Comparison of ENCODE assay signal across 18 cellular contexts in genomic region chr3:47319952-47320351, GRCh38. TPM values are rescaled to one million over a fixed set of nuclear protein-coding genes. Genes with fewer than 3 reads are reported as not detected.
A peak's percentile ranks its signal among the peaks of the same experiment; 100 is the strongest.
DNase-seq lines count a peak whose midpoint lies in the region; ATAC-seq, FAIRE-seq and TF ChIP-seq lines count a peak whose summit lies in the region.
"Had no signal": no experiment of that assay in that cellular context is flagged by ENCODE, and none has a peak within 500 bp of the region (broad histone marks: within the 10 kb centered on the region; RNA-seq: fewer than 3 reads in every experiment).

No MANE protein-coding gene starts in this region.

- peaks cover 17% of the 10 kb centered on the region for H3K36me3 Mint-ChIP-seq in CD4-positive, CD25-positive, alpha-beta regulatory T cell
- H3K36me3 Mint-ChIP-seq in memory B cell, result peaks cover 21% of the 10 kb centered on the region
- peaks cover 19% of the 10 kb centered on the region for H3K36me3 Mint-ChIP-seq in activated CD4-positive, alpha-beta T cell treated with anti-CD3 and anti-CD28 coated beads for 36 hours (ENCODE audit: low read depth)

- TF ChIP-seq CTCF in IMR-90 (conservative IDR thresholded peaks at IDR 0.05; ENCODE audit: low read depth, low read length), result no peak
- no peak for TF ChIP-seq CTCF in GM12878 (IDR thresholded peaks at IDR 0.05 in 2 of 3, conservative IDR thresholded peaks at IDR 0.05 in 1 of 3; ENCODE audit: control insufficient read depth in 2 of 3, extremely low read depth in 1 of 3, insufficient read depth in 1 of 3, low read depth in 3 of 3, low read length in 3 of 3)

- CTCF ChIA-PET in IMR-90 (lab: Yijun Ruan, JAX) (no interaction called here), GM12878 (lab: Yijun Ruan, JAX) (interaction anchor here (1.0 to 9.2 kb wide), 3 partner anchors 31 to 154 kb away, joined by 3 to 82 read pairs (median 4); partner anchors contain the start of gene SETD2)
- CTCF ChIA-PET in activated CD4-positive, alpha-beta T cell treated with anti-CD3 and anti-CD28 coated beads for 36 hours (lab: Charles Lee), result interaction anchor here (0.6 to 1.2 kb wide), 3 partner anchors 155 to 469 kb away, joined by 3 read pairs; partner anchors contain the start of gene SETD2

- no peak for FAIRE-seq in GM12878 (lab: Jason Lieb, UNC)
- FAIRE-seq: G401.6, H1 had no signal

- RAD21 ChIA-PET in GM12878 (lab: Charles Lee; ENCODE audit: unreplicated experiment), result interaction anchor here (0.9 to 5.0 kb wide), 3 partner anchors 37 to 154 kb away, joined by 3 to 56 read pairs (median 4); partner anchors contain the start of genes KIF9, KLHL18 and SETD2

- peak overlapping the region; percentile 7 for H2BK5ac ChIP-seq in IMR-90 (ENCODE audit: low read depth, low read length, poor library complexity, severe bottlenecking)

- no peak overlapping the region for H2BK120ac ChIP-seq in IMR-90 (ENCODE audit: low read depth, low read length)

- no peak for DNase-seq in CD4-positive, CD25-positive, alpha-beta regulatory T cell
- DNase-seq in IMR-90 (no peak), GM12878 (ENCODE audit: low read depth, low spot score) (no peak), memory B cell (ENCODE audit: low spot score in 2 of 2) (no peak)
- DNase-seq in activated CD4-positive, alpha-beta T cell treated with anti-CD3 and anti-CD28 coated beads for 36 hours, result no peak
- no peak for DNase-seq in stimulated activated CD4-positive, alpha-beta T cell treated with anti-CD3 and anti-CD28 coated beads, Interleukin-15, amount 100 ng/mL, for 24 hours
- DNase-seq: 8988T; C1 segment of cervical spinal cord; Caco-2; CD8-positive, alpha-beta T cell; DMS153; DND-41; GM23248; H7; HCEC 1CT had no signal

- no peak overlapping the region for H3K56ac ChIP-seq in IMR-90 (ENCODE audit: extremely low read depth, insufficient read depth, low read length)

- BruUV-seq in IMR-90 (replicated peaks; lab: Mats Ljungman, UMichigan), result no TSS peak
- BruUV-seq in GM12878 (replicated peaks; lab: Mats Ljungman, UMichigan), result TSS peak; percentile 26

- H3K4me2 ChIP-seq in IMR-90 (ENCODE audit: low read depth, low read length), result no peak overlapping the region
- H3K4me2 ChIP-seq in GM12878 (ENCODE audit: control insufficient read depth, insufficient read depth), result no peak overlapping the region

- no peak for TF ChIP-seq RAD21 in IMR-90 (IDR thresholded peaks at IDR 0.05; ENCODE audit: low read length)
- no peak for TF ChIP-seq RAD21 in GM12878 (IDR thresholded peaks at IDR 0.05; ENCODE audit: insufficient read depth, low read depth, low read length)

- H3K14ac ChIP-seq in IMR-90 (replicated peaks; ENCODE audit: low read depth, low read length), result no peak overlapping the region

- H2BK20ac ChIP-seq in IMR-90 (ENCODE audit: low read depth, low read length), result no peak overlapping the region; the same call in 1 of the 2 replicates

- H3K4me3 ChIP-seq in CD4-positive, CD25-positive, alpha-beta regulatory T cell (ENCODE audit: low read depth, low read length), result no peak overlapping the region
- H3K4me3 ChIP-seq in IMR-90 (ENCODE audit: insufficient read depth, low read depth, low read length) (no peak overlapping the region), GM12878 (no peak overlapping the region)
- H3K4me3 ChIP-seq: GM23248 had no signal

- H4K8ac ChIP-seq in IMR-90 (ENCODE audit: low read depth in 2 of 2, low read length in 2 of 2), result peak overlapping the region in 1 of 2 experiments; percentile 55; a peak in 1 of 4 replicates

- no peak overlapping the region for H2AK9ac ChIP-seq in IMR-90 (replicated peaks; ENCODE audit: low read depth, low read length, poor library complexity)

- H3K79me1 ChIP-seq in IMR-90 (ENCODE audit: low read depth in 1 of 2, low read length in 2 of 2), result peaks cover 17 to 44% of the 10 kb centered on the region in 2 experiments

- H3K9me3 Mint-ChIP-seq in CD4-positive, CD25-positive, alpha-beta regulatory T cell, result peaks cover 0 to under 1% (median 0%) of the 10 kb centered on the region in 7 donors
- no peaks in the 10 kb centered on the region for H3K9me3 Mint-ChIP-seq in memory B cell
- no peaks in the 10 kb centered on the region for H3K9me3 Mint-ChIP-seq in activated CD4-positive, alpha-beta T cell treated with anti-CD3 and anti-CD28 coated beads for 36 hours (ENCODE audit: low read depth)
- H3K9me3 Mint-ChIP-seq: CD8-positive, alpha-beta T cell had no signal

- no peaks in the 10 kb centered on the region for H3K27me3 ChIP-seq in CD4-positive, CD25-positive, alpha-beta regulatory T cell (ENCODE audit: control insufficient read depth, insufficient read depth, low read length)
- H3K27me3 ChIP-seq in IMR-90 (ENCODE audit: control insufficient read depth, insufficient read depth, low read length) (no peaks in the 10 kb centered on the region), GM12878 (replicated peaks in 1 of 2; ENCODE audit: control insufficient read depth in 2 of 2, insufficient read depth in 2 of 2, low read length in 1 of 2) (no peaks in the 10 kb centered on the region)

- ATAC-seq in CD4-positive, CD25-positive, alpha-beta regulatory T cell (ENCODE audit: low read depth in 2 of 2), result no peak
- ATAC-seq in IMR-90 (ENCODE audit: low read depth) (no peak), GM12878 (no peak), memory B cell (ENCODE audit: low read depth) (no peak), GM19035 (IDR thresholded peaks at IDR 0.05; ENCODE audit: unreplicated experiment) (no peak)
- no peak for ATAC-seq in activated CD4-positive, alpha-beta T cell treated with anti-CD3 and anti-CD28 coated beads for 36 hours
- ATAC-seq: CD8-positive, alpha-beta T cell had no signal

- H4K20me1 ChIP-seq in IMR-90 (ENCODE audit: insufficient read depth, low read length) (peaks cover 9% of the 10 kb centered on the region; the same call in 1 of the 2 replicates), GM12878 (ENCODE audit: control insufficient read depth, insufficient read depth) (no peaks in the 10 kb centered on the region)

- in situ Hi-C loops in IMR-90 (cut with MboI; ENCODE audit: low sequenced_read_pairs) (loop anchor here (10.0 kb wide), 1 partner anchor 405 kb away; no protein-coding TSS in a partner anchor), GM12878 (cut with MboI) (no loop called here)

- no peak overlapping the region for H3K23ac ChIP-seq in IMR-90 (ENCODE audit: low read depth, low read length)

- intact Hi-C loops in IMR-90 (cut with micrococcal nuclease), result loop anchor here (5.0 to 10.0 kb wide), 2 partner anchors 225 to 283 kb away; no protein-coding TSS in a partner anchor
- intact Hi-C loops in GM12878 (cut with micrococcal nuclease; ENCODE audit: unreplicated experiment), result loop anchor here (10.0 kb wide), 3 partner anchors 155 to 275 kb away; partner anchors contain the start of gene SETD2
- intact Hi-C loops in activated CD4-positive, alpha-beta T cell treated with anti-CD3 and anti-CD28 coated beads for 36 hours (cut with DNase I, micrococcal nuclease), result loop anchor here (5.0 to 10.0 kb wide), 3 partner anchors 38 to 303 kb away; partner anchors contain the start of genes KIF9 (in 1 of the 2) and KLHL18 (in 1 of the 2)

- H3K27ac ChIP-seq in CD4-positive, CD25-positive, alpha-beta regulatory T cell (ENCODE audit: insufficient read depth, low read length, poor library complexity, severe bottlenecking), result no peak overlapping the region
- peak overlapping the region; percentile 67; the same call in 1 of the 2 replicates for H3K27ac ChIP-seq in IMR-90 (ENCODE audit: insufficient read depth, low read length)
- no peak overlapping the region for H3K27ac ChIP-seq in GM12878 (ENCODE audit: control insufficient read depth, insufficient read depth)
- H3K27ac ChIP-seq: GM23248 had no signal

- no peaks in the 10 kb centered on the region for H3K9me3 ChIP-seq in CD4-positive, CD25-positive, alpha-beta regulatory T cell (ENCODE audit: control insufficient read depth in 2 of 2, low read length in 2 of 2)
- no peaks in the 10 kb centered on the region for H3K9me3 ChIP-seq in IMR-90 (ENCODE audit: control insufficient read depth, insufficient read depth, low read length)
- H3K9me3 ChIP-seq in GM12878 (replicated peaks; ENCODE audit: control insufficient read depth, insufficient read depth, low read length), result no peaks in the 10 kb centered on the region
- H3K9me3 ChIP-seq: Caco-2 had no signal

- peaks cover 43% of the 10 kb centered on the region for H3K36me3 ChIP-seq in CD4-positive, CD25-positive, alpha-beta regulatory T cell (ENCODE audit: control insufficient read depth, insufficient read depth, low read length)
- H3K36me3 ChIP-seq in IMR-90 (ENCODE audit: control insufficient read depth, insufficient read depth, low read length), result peaks cover 13% of the 10 kb centered on the region
- H3K36me3 ChIP-seq in GM12878 (ENCODE audit: control insufficient read depth in 2 of 2, insufficient read depth in 2 of 2, low read length in 1 of 2), result peaks cover 14 to 31% of the 10 kb centered on the region in 2 experiments; a peak in 3 of 4 replicates

- H4K91ac ChIP-seq in IMR-90 (ENCODE audit: insufficient read depth, low read depth, low read length), result no peak overlapping the region; the same call in 1 of the 2 replicates

- SMC1A ChIA-PET in GM12878 (lab: Charles Lee; ENCODE audit: uncharacterized antibody, unreplicated experiment), result interaction anchor here (2.6 to 5.3 kb wide), 3 partner anchors 22 to 154 kb away, joined by 7 to 42 read pairs (median 9); partner anchors contain the start of gene SETD2

- no peak overlapping the region for H3K18ac ChIP-seq in IMR-90 (ENCODE audit: low read depth, low read length)

- TF ChIP-seq POLR2A in IMR-90 (IDR thresholded peaks at IDR 0.05; ENCODE audit: low read depth, low read length), result no peak
- no peak for TF ChIP-seq POLR2A in GM12878 (IDR thresholded peaks at IDR 0.05; ENCODE audit: low read depth, low read length)

- POLR2A ChIA-PET in IMR-90 (lab: Charles Lee; ENCODE audit: unreplicated experiment) (no interaction called here), GM12878 (lab: Charles Lee) (no interaction called here)
- POLR2A ChIA-PET in activated CD4-positive, alpha-beta T cell treated with anti-CD3 and anti-CD28 coated beads for 36 hours (lab: Charles Lee), result no interaction called here

- TF ChIP-seq EP300 in GM12878 (IDR thresholded peaks at IDR 0.05; ENCODE audit: borderline replicate concordance in 1 of 2, control insufficient read depth in 1 of 2, low read depth in 2 of 2, low read length in 2 of 2), result no peak

- no peak overlapping the region for H3K4ac ChIP-seq in IMR-90 (ENCODE audit: low read depth, low read length)

- no CpG with 5 or more reads among the region's 2 CpGs for WGBS in IMR-90 (ENCODE audit: extremely low coverage in 2 of 2, insufficient read length in 1 of 2), 2 experiments
- WGBS in GM12878 (ENCODE audit: insufficient coverage, insufficient replicate concordance, low lambda C conversion rate, missing lambda C conversion rate), result 50% methylated on average over 2 of the region's 2 CpGs

- H3K9me1 ChIP-seq in IMR-90 (ENCODE audit: insufficient read depth, low read length), result peaks cover 19% of the 10 kb centered on the region; the same call in 1 of the 2 replicates

- dilution Hi-C loops in IMR-90 (cut with HindIII; ENCODE audit: low sequenced_read_pairs, unreplicated experiment), result no loop called here

- H2BK15ac ChIP-seq in IMR-90 (ENCODE audit: low read depth, low read length), result no peak overlapping the region

- 0 out of 2 replicates have a peak, but pooled peaks cover 2% of the 10 kb centered on the region for H3K79me2 ChIP-seq in GM12878 (ENCODE audit: control insufficient read depth, insufficient read depth, low read length)

- peak overlapping the region in 2 of 3 donors; percentile 0 to 20 for H3K27ac Mint-ChIP-seq in CD4-positive, CD25-positive, alpha-beta regulatory T cell
- H3K27ac Mint-ChIP-seq in memory B cell, result peak overlapping the region; percentile 72
- no peak overlapping the region for H3K27ac Mint-ChIP-seq in activated CD4-positive, alpha-beta T cell treated with anti-CD3 and anti-CD28 coated beads for 36 hours

- H2AFZ ChIP-seq in IMR-90 (replicated peaks; ENCODE audit: low read length, poor library complexity) (no peak overlapping the region), GM12878 (ENCODE audit: control insufficient read depth, low read depth, low read length) (no peak overlapping the region)
- H2AFZ ChIP-seq: GM23248 had no signal

- H3K4me1 ChIP-seq in CD4-positive, CD25-positive, alpha-beta regulatory T cell (ENCODE audit: control insufficient read depth, insufficient read depth, low read length, poor library complexity, severe bottlenecking), result no peaks in the 10 kb centered on the region
- H3K4me1 ChIP-seq in IMR-90 (ENCODE audit: control insufficient read depth, insufficient read depth, low read length), result peaks cover 23% of the 10 kb centered on the region
- no peaks in the 10 kb centered on the region for H3K4me1 ChIP-seq in GM12878 (ENCODE audit: control insufficient read depth, insufficient read depth, low read length)

- H3K4me3 Mint-ChIP-seq in CD4-positive, CD25-positive, alpha-beta regulatory T cell, result no peak overlapping the region
- H3K4me3 Mint-ChIP-seq in memory B cell, result no peak overlapping the region
- no peak overlapping the region for H3K4me3 Mint-ChIP-seq in activated CD4-positive, alpha-beta T cell treated with anti-CD3 and anti-CD28 coated beads for 36 hours
- H3K4me3 Mint-ChIP-seq: CD8-positive, alpha-beta T cell had no signal

- H3K4me1 Mint-ChIP-seq in CD4-positive, CD25-positive, alpha-beta regulatory T cell, result peaks cover 5 to 10% (median 8%) of the 10 kb centered on the region in 4 donors
- H3K4me1 Mint-ChIP-seq in memory B cell, result peaks cover 10% of the 10 kb centered on the region
- peaks cover under 1% of the 10 kb centered on the region for H3K4me1 Mint-ChIP-seq in activated CD4-positive, alpha-beta T cell treated with anti-CD3 and anti-CD28 coated beads for 36 hours

- no peaks in the 10 kb centered on the region for H3K27me3 Mint-ChIP-seq in CD4-positive, CD25-positive, alpha-beta regulatory T cell
- H3K27me3 Mint-ChIP-seq in memory B cell, result no peaks in the 10 kb centered on the region
- H3K27me3 Mint-ChIP-seq in activated CD4-positive, alpha-beta T cell treated with anti-CD3 and anti-CD28 coated beads for 36 hours, result no peaks in the 10 kb centered on the region

- no peak overlapping the region for H3K9ac ChIP-seq in IMR-90 (ENCODE audit: low read depth, low read length)
- H3K9ac ChIP-seq in GM12878 (ENCODE audit: control insufficient read depth, insufficient read depth, low read length), result no peak overlapping the region
- H3K9ac ChIP-seq: GM23248 had no signal

- H2AK5ac ChIP-seq in IMR-90 (ENCODE audit: low read depth, low read length), result no peak overlapping the region

- no peak overlapping the region for H4K5ac ChIP-seq in IMR-90 (ENCODE audit: low read depth, low read length)

RNA-seq across cellular contexts. Expression of gene KLHL18, which starts 37.2 kb away (rescaled TPM):
- 48.9 TPM for total RNA-seq in CD4-positive, CD25-positive, alpha-beta regulatory T cell
- 10 to 100 TPM; 11.0 to 16.0 (median 14.7) TPM for polyA plus RNA-seq in CD4-positive, CD25-positive, alpha-beta regulatory T cell
- total RNA-seq in IMR-90 (2012; rRNA removed), result 38.9 and 76.2 TPM in 2 replicates
- 29.1 and 40.0 TPM in 2 replicates for polyA plus RNA-seq in IMR-90 (2012; rRNA removed)
- 40.1 and 43.2 TPM in 2 replicates for polyA plus RNA-seq in IMR-90 (2012; cell fraction: cytosol; rRNA removed)
- 33.9 and 40.9 TPM in 2 replicates for polyA plus RNA-seq in IMR-90 (2012; cell fraction: nucleus; rRNA removed; ENCODE audit: low replicate concordance)
- total RNA-seq in GM12878 (2013; cell fraction: nucleolus; rRNA removed), result 47.7 and 66.7 TPM in 2 replicates
- 28.6 and 32.1 TPM in 2 replicates for total RNA-seq in GM12878 (2014; rRNA removed)
- total RNA-seq in GM12878 (2014; rRNA removed; fragmentation: Illumina TruSeq; extraction: Trizol), result 22.7 and 24.0 TPM in 2 replicates
- 51.5 and 56.5 TPM in 2 replicates for total RNA-seq in GM12878 (2021)
- 12.4 TPM for polyA plus RNA-seq in GM12878 (2011; ENCODE audit: low read depth)
- polyA plus RNA-seq in GM12878 (2011; rRNA removed), result 36.7 and 61.5 TPM in 2 replicates
- polyA plus RNA-seq in GM12878 (2011; cell fraction: cytosol; rRNA removed), result 64.6 and 76.1 TPM in 2 replicates
- 39.0 and 50.3 TPM in 2 replicates for polyA plus RNA-seq in GM12878 (2011; cell fraction: nucleus; rRNA removed)
- 26.6 and 31.3 TPM in 2 replicates for polyA plus RNA-seq in GM12878 (2012)
- 20.2 and 28.5 TPM in 2 replicates for polyA plus RNA-seq in GM12878 (2014; fragmentation: Illumina TruSeq; extraction: Trizol)
- 10 to 100 TPM; 65.6 to 69.8 TPM for polyA plus RNA-seq in GM12878 (2014; fragmentation: Nextera tagmentation; extraction: Ambion mirVana)
- 32.6 and 35.6 TPM in 2 replicates for polyA plus RNA-seq in GM12878 (2014; rRNA removed)
- 10 to 100 TPM; 51.8 to 56.6 TPM for polyA plus RNA-seq in GM12878 (2016; fragmentation: Nextera tagmentation; extraction: Ambion mirVana)
- polyA minus RNA-seq in GM12878 (2011; rRNA and poly(A)+ RNA removed), result 49.1 and 54.9 TPM in 2 replicates
- polyA minus RNA-seq in GM12878 (2011; cell fraction: cytosol; rRNA and poly(A)+ RNA removed), result 11.1 and 13.2 TPM in 2 replicates
- polyA minus RNA-seq in GM12878 (2011; cell fraction: nucleus; rRNA and poly(A)+ RNA removed), result 10.8 and 22.6 TPM in 2 replicates
- 10 to 100 TPM; 19.0 to 22.4 TPM for total RNA-seq in activated CD4-positive, alpha-beta T cell treated with anti-CD3 and anti-CD28 coated beads for 36 hours

RNA-seq across cellular contexts. Expression of gene KIF9, which starts 37.4 kb away (rescaled TPM):
- 5.4 TPM for total RNA-seq in CD4-positive, CD25-positive, alpha-beta regulatory T cell
- polyA plus RNA-seq in CD4-positive, CD25-positive, alpha-beta regulatory T cell, result 1 to 10 TPM; 3.7 to 4.6 (median 4.0) TPM
- 1.8 and 3.6 TPM in 2 replicates for total RNA-seq in IMR-90 (2012; rRNA removed)
- 5.0 and 5.7 TPM in 2 replicates for polyA plus RNA-seq in IMR-90 (2012; rRNA removed)
- 4.1 and 4.4 TPM in 2 replicates for polyA plus RNA-seq in IMR-90 (2012; cell fraction: cytosol; rRNA removed)
- polyA plus RNA-seq in IMR-90 (2012; cell fraction: nucleus; rRNA removed; ENCODE audit: low replicate concordance), result 1.9 and 2.4 TPM in 2 replicates
- total RNA-seq in GM12878 (2013; cell fraction: nucleolus; rRNA removed), result 4.6 and 5.2 TPM in 2 replicates
- total RNA-seq in GM12878 (2014; rRNA removed), result 4.6 and 6.8 TPM in 2 replicates
- total RNA-seq in GM12878 (2014; rRNA removed; fragmentation: Illumina TruSeq; extraction: Trizol), result 4.1 and 5.2 TPM in 2 replicates
- 4.6 and 6.3 TPM in 2 replicates for total RNA-seq in GM12878 (2021)
- 2.3 TPM for polyA plus RNA-seq in GM12878 (2011; ENCODE audit: low read depth)
- polyA plus RNA-seq in GM12878 (2011; rRNA removed), result 5.3 and 6.7 TPM in 2 replicates
- 4.0 and 4.5 TPM in 2 replicates for polyA plus RNA-seq in GM12878 (2011; cell fraction: cytosol; rRNA removed)
- polyA plus RNA-seq in GM12878 (2011; cell fraction: nucleus; rRNA removed), result 5.0 and 5.5 TPM in 2 replicates
- polyA plus RNA-seq in GM12878 (2012), result 3.8 and 4.6 TPM in 2 replicates
- 2.7 and 3.0 TPM in 2 replicates for polyA plus RNA-seq in GM12878 (2014; fragmentation: Illumina TruSeq; extraction: Trizol)
- polyA plus RNA-seq in GM12878 (2014; fragmentation: Nextera tagmentation; extraction: Ambion mirVana), result 1 to 10 TPM; 7.6 to 8.0 TPM
- polyA plus RNA-seq in GM12878 (2014; rRNA removed), result 5.4 TPM in 2 replicates
- 10 to 100 TPM in 1 of 2 experiments, 1 to 10 TPM in 1; 8.2 to 10.2 TPM for polyA plus RNA-seq in GM12878 (2016; fragmentation: Nextera tagmentation; extraction: Ambion mirVana)
- polyA minus RNA-seq in GM12878 (2011; rRNA and poly(A)+ RNA removed), result 2.0 and 2.6 TPM in 2 replicates
- polyA minus RNA-seq in GM12878 (2011; cell fraction: cytosol; rRNA and poly(A)+ RNA removed), result 2.3 and 3.5 TPM in 2 replicates
- polyA minus RNA-seq in GM12878 (2011; cell fraction: nucleus; rRNA and poly(A)+ RNA removed), result 3.5 and 3.9 TPM in 2 replicates
- total RNA-seq in activated CD4-positive, alpha-beta T cell treated with anti-CD3 and anti-CD28 coated beads for 36 hours, result 1 to 10 TPM; 2.7 to 5.3 TPM
